In the genomic region with DNA sequence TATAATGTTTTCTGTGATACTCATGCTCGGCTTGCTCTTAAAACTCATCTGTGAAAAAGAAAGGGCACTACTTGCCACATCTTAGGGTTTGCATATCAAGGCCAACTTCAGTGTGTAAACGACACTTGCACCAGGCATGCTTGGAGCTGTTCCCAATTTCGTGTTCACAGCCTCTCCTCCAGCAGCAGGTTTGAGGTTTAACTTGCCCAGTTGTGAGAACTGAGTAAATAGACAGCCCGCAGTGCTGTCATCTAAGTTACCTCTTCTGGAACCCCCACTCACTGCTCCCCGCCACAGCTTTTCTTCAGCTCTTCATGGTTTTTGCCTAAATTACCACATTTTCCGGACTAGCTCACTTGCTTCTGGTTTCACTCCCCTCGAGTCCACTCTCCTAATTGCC, we compare ENCODE assay signal across 6 cellular contexts.
DNase-seq lines count a peak whose midpoint lies in the region; ATAC-seq, FAIRE-seq and TF ChIP-seq lines count a peak whose summit lies in the region.
"Not testable (repeated sequence)": the region's sequence is repeated elsewhere in the genome, so short reads cannot be mapped to it uniquely, and the experiment has no call there.

No MANE protein-coding gene starts in this region.

- not testable (repeated sequence) for TF ChIP-seq POLR2A in GM12892 (IDR thresholded peaks at IDR 0.05; ENCODE audit: low read depth, low read length)

- H3K79me2 ChIP-seq in KMS-11 (ENCODE audit: insufficient read depth, low read depth) = not testable (repeated sequence)

- not testable (repeated sequence) for TF ChIP-seq CTCF in KMS-11 (conservative IDR thresholded peaks at IDR 0.05; ENCODE audit: low read depth, low read length); left lung (IDR thresholded peaks at IDR 0.05); pancreas (IDR thresholded peaks at IDR 0.05)

- peak; percentile 72 for FAIRE-seq in GM12892 (lab: Jason Lieb, UNC)
- FAIRE-seq in pancreas (lab: Jason Lieb, UNC) = not testable (repeated sequence)

- H3K4me1 Mint-ChIP-seq in activated CD4-positive, alpha-beta T cell treated with anti-CD3 and anti-CD28 coated beads, Interleukin-2, amount 10 ng/mL, durations not matched to agents 7 days and 5 days = peaks cover 14% of the 10 kb centered on the region

- WGBS in pancreas, 2 donors = 48 to 55% methylated on average over 7 of the region's 7 CpGs

- CTCF ChIA-PET in activated CD4-positive, alpha-beta T cell treated with anti-CD3 and anti-CD28 coated beads, Interleukin-2, amount 10 ng/mL, durations not matched to agents 7 days and 5 days (lab: Charles Lee) = not testable (repeated sequence)

- H3K4me2 ChIP-seq in KMS-11 = peak overlapping the region; percentile 54; the same call in 1 of the 2 replicates

- not testable (repeated sequence) for H3K27me3 ChIP-seq in KMS-11 (ENCODE audit: insufficient read depth, low read depth); left lung; pancreas

- H3K36me3 Mint-ChIP-seq in activated CD4-positive, alpha-beta T cell treated with anti-CD3 and anti-CD28 coated beads, Interleukin-2, amount 10 ng/mL, durations not matched to agents 7 days and 5 days (ENCODE audit: low read depth) = not testable (repeated sequence)

- not testable (repeated sequence) for H2AFZ ChIP-seq in KMS-11 (ENCODE audit: low read depth)

- not testable (repeated sequence) for DNase-seq in GM12892 (ENCODE audit: insufficient read length); activated CD4-positive, alpha-beta T cell treated with anti-CD3 and anti-CD28 coated beads, Interleukin-2, amount 10 ng/mL, durations not matched to agents 7 days and 5 days; left lung; pancreas

- H3K4me1 ChIP-seq in KMS-11 (ENCODE audit: low read depth, poor library complexity, severe bottlenecking) = peaks cover 31% of the 10 kb centered on the region
- H3K4me1 ChIP-seq in left lung, pancreas: not testable (repeated sequence)

- H4K20me1 ChIP-seq in KMS-11 (ENCODE audit: insufficient read depth) = not testable (repeated sequence)

- H3K27ac Mint-ChIP-seq in activated CD4-positive, alpha-beta T cell treated with anti-CD3 and anti-CD28 coated beads, Interleukin-2, amount 10 ng/mL, durations not matched to agents 7 days and 5 days = peak overlapping the region; percentile 22

- not testable (repeated sequence) for H3K4me3 ChIP-seq in KMS-11 (IDR thresholded peaks at IDR 0.05; ENCODE audit: insufficient read depth, low read depth, low read length); left lung; pancreas

- intact Hi-C loops in left lung (cut with DNase I); pancreas (cut with DNase I): not testable (repeated sequence)

- ATAC-seq in GM21717 (IDR thresholded peaks at IDR 0.05; ENCODE audit: unreplicated experiment) = peak; percentile 48
- ATAC-seq in left lung = peak; percentile 65
- peak in 3 of 4 donors; percentile 32 to 50 (median 36) for ATAC-seq in pancreas

- H3K9me3 Mint-ChIP-seq in activated CD4-positive, alpha-beta T cell treated with anti-CD3 and anti-CD28 coated beads, Interleukin-2, amount 10 ng/mL, durations not matched to agents 7 days and 5 days = not testable (repeated sequence)

- H3K27ac ChIP-seq in KMS-11 = peak overlapping the region; percentile 28; the same call in 1 of the 2 replicates
- H3K27ac ChIP-seq in left lung, pancreas: not testable (repeated sequence)

- not testable (repeated sequence) for H3K9me3 ChIP-seq in left lung, pancreas

- POLR2A ChIA-PET in activated CD4-positive, alpha-beta T cell treated with anti-CD3 and anti-CD28 coated beads, Interleukin-2, amount 10 ng/mL, durations not matched to agents 7 days and 5 days (lab: Charles Lee) = not testable (repeated sequence)

- H3K36me3 ChIP-seq in KMS-11 (ENCODE audit: insufficient read depth); left lung; pancreas: not testable (repeated sequence)

- not testable (repeated sequence) for H3K9ac ChIP-seq in KMS-11

- not testable (repeated sequence) for H3K4me3 Mint-ChIP-seq in activated CD4-positive, alpha-beta T cell treated with anti-CD3 and anti-CD28 coated beads, Interleukin-2, amount 10 ng/mL, durations not matched to agents 7 days and 5 days

- H3K27me3 Mint-ChIP-seq in activated CD4-positive, alpha-beta T cell treated with anti-CD3 and anti-CD28 coated beads, Interleukin-2, amount 10 ng/mL, durations not matched to agents 7 days and 5 days = not testable (repeated sequence)
